Comparison of ENCODE assay signal across 11 cellular contexts in genomic region chr6:109117346-109118035, GRCh38. TPM values are rescaled to one million over a fixed set of nuclear protein-coding genes. Genes with fewer than 3 reads are reported as not detected.
DNase-seq lines count a peak whose midpoint lies in the region; ATAC-seq, FAIRE-seq and TF ChIP-seq lines count a peak whose summit lies in the region.
"Had no signal": no experiment of that assay in that cellular context is flagged by ENCODE, and none has a peak within 500 bp of the region (broad histone marks: within the 10 kb centered on the region; RNA-seq: fewer than 3 reads in every experiment).

No MANE protein-coding gene starts in this region.

- intact Hi-C loops in MCF 10A (cut with micrococcal nuclease), result no loop called here
- intact Hi-C loops in breast epithelium (cut with DNase I; ENCODE audit: low total_unique reads), result no loop called here
- intact Hi-C loops in GM12878 (cut with micrococcal nuclease; ENCODE audit: unreplicated experiment), result no loop called here
- intact Hi-C loops in dorsolateral prefrontal cortex (cut with DNase I), result no loop called here

- H3K9ac ChIP-seq in GM12878 (ENCODE audit: control insufficient read depth, insufficient read depth, low read length), result no peak overlapping the region

- no peak overlapping the region for H3K4me3 Mint-ChIP-seq in MCF 10A (ENCODE audit: unreplicated experiment)
- H3K4me3 Mint-ChIP-seq in stimulated activated naive CD8-positive, alpha-beta T cell treated with anti-CD3 and anti-CD28 coated beads, Interleukin-15, amount 100 ng/mL, for 72 hours, result no peak overlapping the region

- in situ Hi-C loops in GM12878 (cut with MboI), result no loop called here
- in situ Hi-C loops in GM13976 (cut with MboI; ENCODE audit: low sequenced_read_pairs, unreplicated experiment), result no loop called here

- H3K27me3 ChIP-seq in breast epithelium (no peaks in the 10 kb centered on the region), GM12878 (replicated peaks in 1 of 2; ENCODE audit: control insufficient read depth in 2 of 2, insufficient read depth in 2 of 2, low read length in 1 of 2) (no peaks in the 10 kb centered on the region), dorsolateral prefrontal cortex (no peaks in the 10 kb centered on the region)

- DNase-seq in MCF 10A (ENCODE audit: unreplicated experiment), result peak; percentile 18
- no peak for DNase-seq in breast epithelium (ENCODE audit: low spot score in 2 of 2)
- DNase-seq in GM12878 (ENCODE audit: low read depth, low spot score), result peak; percentile 85
- no peak for DNase-seq in stimulated activated naive CD8-positive, alpha-beta T cell treated with anti-CD3 and anti-CD28 coated beads, Interleukin-15, amount 100 ng/mL, for 72 hours
- DNase-seq in dorsolateral prefrontal cortex, result no peak
- DNase-seq in GM13976 (ENCODE audit: low spot score), result no peak
- DNase-seq in HuH-7.5 (ENCODE audit: low spot score), result no peak
- DNase-seq: activated CD4-positive, alpha-beta T cell treated with anti-CD3 and anti-CD28 coated beads for 4 hours; NCI-H1930 had no signal

- POLR2A ChIA-PET in MCF 10A (lab: Yijun Ruan, JAX) (interaction anchor here (0.6 to 2.2 kb wide), 3 partner anchors 23 to 961 kb away, joined by 3 to 17 read pairs (median 3); partner anchors contain the start of genes CEP57L1 and SESN1), GM12878 (lab: Charles Lee) (interaction anchor here (0.6 to 2.4 kb wide), 4 partner anchors 16 to 23 kb away, joined by 4 to 10 read pairs (median 6); partner anchors contain the start of genes CEP57L1 and SESN1)

- no peak for TF ChIP-seq POLR2A in breast epithelium (IDR thresholded peaks at IDR 0.05)
- no peak for TF ChIP-seq POLR2A in GM12878 (IDR thresholded peaks at IDR 0.05; ENCODE audit: low read depth, low read length)

- BruUV-seq in MCF 10A (replicated peaks; lab: Mats Ljungman, UMichigan) (no TSS peak), GM12878 (replicated peaks; lab: Mats Ljungman, UMichigan) (no TSS peak)

- TF ChIP-seq RAD21 in GM12878 (IDR thresholded peaks at IDR 0.05; ENCODE audit: insufficient read depth, low read depth, low read length), result no peak

- CTCF ChIA-PET in MCF 10A (lab: Yijun Ruan, JAX) (interaction anchor here (0.8 to 1.2 kb wide), 2 partner anchors 265 to 561 kb away, joined by 3 read pairs; no protein-coding TSS in a partner anchor), GM12878 (lab: Yijun Ruan, JAX) (interaction anchor here (0.5 to 2.2 kb wide), 6 partner anchors 11 to 1825 kb away, joined by 3 to 8 read pairs (median 3); partner anchors contain the start of gene SESN1)

- peaks cover 22% of the 10 kb centered on the region for H3K4me1 Mint-ChIP-seq in MCF 10A (ENCODE audit: insufficient read depth, unreplicated experiment)
- H3K4me1 Mint-ChIP-seq in stimulated activated naive CD8-positive, alpha-beta T cell treated with anti-CD3 and anti-CD28 coated beads, Interleukin-15, amount 100 ng/mL, for 72 hours, result peaks cover 7% of the 10 kb centered on the region

- 0 out of 2 replicates have a peak overlapping the region, but pooled peaks have one; percentile 41 for H3K4me2 ChIP-seq in GM12878 (ENCODE audit: control insufficient read depth, insufficient read depth)
- H3K4me2 ChIP-seq: A549 had no signal

- peak in 1 of 2 experiments; percentile 69; a peak in 2 of 4 replicates for TF ChIP-seq EP300 in GM12878 (IDR thresholded peaks at IDR 0.05; ENCODE audit: borderline replicate concordance in 1 of 2, control insufficient read depth in 1 of 2, low read depth in 2 of 2, low read length in 2 of 2)

- no peaks in the 10 kb centered on the region for H3K9me3 Mint-ChIP-seq in MCF 10A (ENCODE audit: unreplicated experiment)
- H3K9me3 Mint-ChIP-seq in stimulated activated naive CD8-positive, alpha-beta T cell treated with anti-CD3 and anti-CD28 coated beads, Interleukin-15, amount 100 ng/mL, for 72 hours, result no peaks in the 10 kb centered on the region

- H2AFZ ChIP-seq in GM12878 (ENCODE audit: control insufficient read depth, low read depth, low read length), result no peak overlapping the region; the same call in 1 of the 2 replicates

- TF ChIP-seq CTCF in MCF 10A (IDR thresholded peaks at IDR 0.05; ENCODE audit: unreplicated experiment) (no peak), breast epithelium (IDR thresholded peaks at IDR 0.05) (no peak), GM12878 (IDR thresholded peaks at IDR 0.05 in 2 of 3, conservative IDR thresholded peaks at IDR 0.05 in 1 of 3; ENCODE audit: control insufficient read depth in 2 of 3, extremely low read depth in 1 of 3, insufficient read depth in 1 of 3, low read depth in 3 of 3, low read length in 3 of 3) (no peak), dorsolateral prefrontal cortex (IDR thresholded peaks at IDR 0.05 in 54 of 56, conservative IDR thresholded peaks at IDR 0.05 in 2 of 56; ENCODE audit: low read depth in 1 of 56, partially characterized antibody in 56 of 56) (no peak), GM13976 (IDR thresholded peaks at IDR 0.05; ENCODE audit: borderline replicate concordance, control extremely low read depth, extremely low read depth, insufficient read depth, missing control alignments) (no peak)

- no peak for FAIRE-seq in GM12878 (lab: Jason Lieb, UNC)
- FAIRE-seq: A549 had no signal

- H3K79me2 ChIP-seq in GM12878 (ENCODE audit: control insufficient read depth, insufficient read depth, low read length), result no peaks in the 10 kb centered on the region

- no peaks in the 10 kb centered on the region for H3K27me3 Mint-ChIP-seq in MCF 10A (ENCODE audit: insufficient read depth, unreplicated experiment)
- no peaks in the 10 kb centered on the region for H3K27me3 Mint-ChIP-seq in stimulated activated naive CD8-positive, alpha-beta T cell treated with anti-CD3 and anti-CD28 coated beads, Interleukin-15, amount 100 ng/mL, for 72 hours

- H3K9me3 ChIP-seq in breast epithelium (no peaks in the 10 kb centered on the region), GM12878 (replicated peaks; ENCODE audit: control insufficient read depth, insufficient read depth, low read length) (no peaks in the 10 kb centered on the region)
- H3K9me3 ChIP-seq: A549 had no signal

- SMC1A ChIA-PET in GM12878 (lab: Charles Lee; ENCODE audit: uncharacterized antibody, unreplicated experiment), result interaction anchor here (0.8 to 3.8 kb wide), 6 partner anchors 11 to 262 kb away, joined by 3 to 24 read pairs (median 5); partner anchors contain the start of genes CEP57L1 and SESN1

- H3K36me3 ChIP-seq in breast epithelium, result no peaks in the 10 kb centered on the region
- no peaks in the 10 kb centered on the region for H3K36me3 ChIP-seq in GM12878 (ENCODE audit: control insufficient read depth in 2 of 2, insufficient read depth in 2 of 2, low read length in 1 of 2)

- WGBS in GM12878 (ENCODE audit: insufficient coverage, insufficient replicate concordance, low lambda C conversion rate, missing lambda C conversion rate), result 47% methylated on average over 5 of the region's 5 CpGs

- H3K4me3 ChIP-seq in breast epithelium, result no peak overlapping the region
- no peak overlapping the region for H3K4me3 ChIP-seq in GM12878
- no peak overlapping the region for H3K4me3 ChIP-seq in dorsolateral prefrontal cortex
- H3K4me3 ChIP-seq: A549 had no signal

- no peak overlapping the region for H3K27ac ChIP-seq in breast epithelium
- H3K27ac ChIP-seq in GM12878 (ENCODE audit: control insufficient read depth, insufficient read depth), result peak overlapping the region; percentile 33; the same call in 1 of the 2 replicates
- no peak overlapping the region for H3K27ac ChIP-seq in dorsolateral prefrontal cortex
- H3K27ac ChIP-seq: A549 had no signal

- ATAC-seq in HG03378 (IDR thresholded peaks at IDR 0.05; ENCODE audit: unreplicated experiment), result peak; percentile 82
- peak; percentile 93 for ATAC-seq in GM12878
- no peak for ATAC-seq in stimulated activated naive CD8-positive, alpha-beta T cell treated with anti-CD3 and anti-CD28 coated beads, Interleukin-15, amount 100 ng/mL, for 72 hours
- ATAC-seq: A549 had no signal

- H3K36me3 Mint-ChIP-seq in MCF 10A (ENCODE audit: insufficient read depth, unreplicated experiment), result peaks cover 7% of the 10 kb centered on the region

- no peaks in the 10 kb centered on the region for H4K20me1 ChIP-seq in GM12878 (ENCODE audit: control insufficient read depth, insufficient read depth)

- no peak overlapping the region for H3K27ac Mint-ChIP-seq in MCF 10A (ENCODE audit: low read depth, unreplicated experiment)
- no peak overlapping the region for H3K27ac Mint-ChIP-seq in stimulated activated naive CD8-positive, alpha-beta T cell treated with anti-CD3 and anti-CD28 coated beads, Interleukin-15, amount 100 ng/mL, for 72 hours

- RAD21 ChIA-PET in GM12878 (lab: Charles Lee; ENCODE audit: unreplicated experiment), result interaction anchor here (1.3 to 2.2 kb wide), 3 partner anchors 21 to 70 kb away, joined by 3 to 9 read pairs (median 4); partner anchors contain the start of gene SESN1

- H3K4me1 ChIP-seq in breast epithelium, result no peaks in the 10 kb centered on the region
- H3K4me1 ChIP-seq in GM12878 (ENCODE audit: control insufficient read depth, insufficient read depth, low read length), result peaks cover 13% of the 10 kb centered on the region

RNA-seq across cellular contexts. Expression of gene CEP57L1, which starts 22.2 kb away (rescaled TPM):
- total RNA-seq in MCF 10A (2022), result 16.7 and 18.9 TPM in 2 replicates
- 10 to 100 TPM; 14.1 to 23.7 (median 19.8) TPM for total RNA-seq in breast epithelium
- 35.4 and 36.5 TPM in 2 replicates for total RNA-seq in GM12878 (2013; cell fraction: nucleolus; rRNA removed)
- 18.5 and 22.1 TPM in 2 replicates for total RNA-seq in GM12878 (2014; rRNA removed)
- 25.6 and 27.4 TPM in 2 replicates for total RNA-seq in GM12878 (2014; rRNA removed; fragmentation: Illumina TruSeq; extraction: Trizol)
- total RNA-seq in GM12878 (2021), result 13.9 and 16.5 TPM in 2 replicates
- polyA plus RNA-seq in GM12878 (2011; ENCODE audit: low read depth), result 7.7 TPM
- 21.3 and 36.4 TPM in 2 replicates for polyA plus RNA-seq in GM12878 (2011; rRNA removed)
- 9.2 and 13.6 TPM in 2 replicates for polyA plus RNA-seq in GM12878 (2011; cell fraction: cytosol; rRNA removed)
- polyA plus RNA-seq in GM12878 (2011; cell fraction: nucleus; rRNA removed), result 14.8 and 16.3 TPM in 2 replicates
- 8.2 and 12.6 TPM in 2 replicates for polyA plus RNA-seq in GM12878 (2012)
- polyA plus RNA-seq in GM12878 (2014; fragmentation: Illumina TruSeq; extraction: Trizol), result 20.4 and 34.4 TPM in 2 replicates
- polyA plus RNA-seq in GM12878 (2014; fragmentation: Nextera tagmentation; extraction: Ambion mirVana), result 10 to 100 TPM; 22.6 to 24.0 TPM
- polyA plus RNA-seq in GM12878 (2014; rRNA removed), result 12.0 and 12.7 TPM in 2 replicates
- 10 to 100 TPM; 29.0 to 30.5 TPM for polyA plus RNA-seq in GM12878 (2016; fragmentation: Nextera tagmentation; extraction: Ambion mirVana)
- 9.3 and 13.4 TPM in 2 replicates for polyA minus RNA-seq in GM12878 (2011; rRNA and poly(A)+ RNA removed)
- 4.0 and 12.5 TPM in 2 replicates for polyA minus RNA-seq in GM12878 (2011; cell fraction: cytosol; rRNA and poly(A)+ RNA removed)
- polyA minus RNA-seq in GM12878 (2011; cell fraction: nucleus; rRNA and poly(A)+ RNA removed), result 8.6 and 12.9 TPM in 2 replicates
- 10 to 100 TPM; 14.7 to 38.7 (median 24.8) TPM for total RNA-seq in dorsolateral prefrontal cortex

RNA-seq across cellular contexts. Expression of gene SESN1, which starts 22.8 kb away (rescaled TPM):
- total RNA-seq in MCF 10A (2022) (16.7 and 23.0 TPM in 2 replicates), breast epithelium (100 to 1,000 TPM in 2 of 3 donors, 10 to 100 TPM in 1; 70.8 to 141 (median 108) TPM), GM12878 (2014; rRNA removed) (3.8 and 4.3 TPM in 2 replicates), GM12878 (2014; rRNA removed; fragmentation: Illumina TruSeq; extraction: Trizol) (3.1 and 3.2 TPM in 2 replicates), GM12878 (2021) (2.4 and 2.8 TPM in 2 replicates), dorsolateral prefrontal cortex (100 to 1,000 TPM in 2 of 120 experiments, 10 to 100 TPM in 118; 42.2 to 110 (median 71.4) TPM)
- 12.5 and 14.1 TPM in 2 replicates for total RNA-seq in GM12878 (2013; cell fraction: nucleolus; rRNA removed)
- 1.8 TPM for polyA plus RNA-seq in GM12878 (2011; ENCODE audit: low read depth)
- polyA plus RNA-seq in GM12878 (2011; rRNA removed) (13.0 and 17.3 TPM in 2 replicates), GM12878 (2014; fragmentation: Illumina TruSeq; extraction: Trizol) (3.4 TPM in 2 replicates), GM12878 (2014; fragmentation: Nextera tagmentation; extraction: Ambion mirVana) (1 to 10 TPM; 1.3 to 1.4 TPM), GM12878 (2014; rRNA removed) (2.0 and 3.0 TPM in 2 replicates), GM12878 (2016; fragmentation: Nextera tagmentation; extraction: Ambion mirVana) (1 to 10 TPM; 6.0 to 8.3 TPM)
- polyA plus RNA-seq in GM12878 (2011; cell fraction: cytosol; rRNA removed), result 4.1 and 5.0 TPM in 2 replicates
- polyA plus RNA-seq in GM12878 (2011; cell fraction: nucleus; rRNA removed), result 8.0 and 11.5 TPM in 2 replicates
- polyA plus RNA-seq in GM12878 (2012), result 2.8 and 5.1 TPM in 2 replicates
- 8.3 and 10.6 TPM in 2 replicates for polyA minus RNA-seq in GM12878 (2011; rRNA and poly(A)+ RNA removed)
- polyA minus RNA-seq in GM12878 (2011; cell fraction: cytosol; rRNA and poly(A)+ RNA removed), result 2.8 and 3.5 TPM in 2 replicates
- 12.1 and 12.2 TPM in 2 replicates for polyA minus RNA-seq in GM12878 (2011; cell fraction: nucleus; rRNA and poly(A)+ RNA removed)

Comparison
In these comparisons a context has a peak if more than half of its experiments do, and no peak if none do; other contexts are left out.
1. DNase-seq: peak in MCF 10A (single experiment) and GM12878 (single experiment); none in breast epithelium (0 of 2), stimulated activated naive CD8-positive, alpha-beta T cell treated with anti-CD3 and anti-CD28 coated beads, Interleukin-15, amount 100 ng/mL, for 72 hours (0 of 2), dorsolateral prefrontal cortex (0 of 10), GM13976 (single experiment) and HuH-7.5 (single experiment).